1 cellular context compared by ENCODE assay signal in the genomic region with DNA sequence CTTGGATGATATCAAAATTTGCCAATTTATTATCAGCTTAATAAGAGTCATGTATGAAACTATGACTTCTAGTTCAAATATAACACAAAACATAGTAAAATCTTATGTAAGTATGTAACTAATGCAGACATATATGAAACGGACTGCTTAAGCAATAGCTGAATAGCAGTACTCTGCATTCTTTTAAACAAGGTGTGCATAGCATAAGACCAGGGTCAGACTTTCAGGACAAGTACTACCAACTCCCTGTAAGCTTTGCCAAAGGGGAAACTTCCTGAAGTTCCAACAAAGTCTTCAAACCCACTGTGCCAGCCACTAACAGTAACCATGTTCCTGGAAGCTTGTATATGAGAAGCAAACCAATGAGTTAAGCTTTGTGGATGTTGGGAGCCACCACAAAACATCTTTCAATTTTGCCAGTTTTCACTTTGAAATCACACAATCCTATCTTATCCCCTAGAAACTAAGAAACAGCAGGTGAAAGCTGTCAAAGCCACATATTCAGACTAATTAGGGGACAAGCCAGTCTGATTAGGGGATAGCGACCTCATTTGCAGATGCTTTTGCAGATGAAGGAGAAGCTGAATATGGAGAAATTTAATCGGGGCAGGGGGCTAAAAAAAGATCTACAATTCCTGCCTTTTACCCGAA.
TF ChIP-seq lines count a peak whose summit lies in the region.

No MANE protein-coding gene starts in this region.

TF ChIP-seq in HepG2, 621 proteins besides CTCF, POLR2A, EP300 and RAD21:
- TF ChIP-seq ZNF326 (CRISPR knock-in tag; IDR thresholded peaks at IDR 0.05; ENCODE audit: borderline replicate concordance) (no peak), SMAD3 (CRISPR knock-in tag; IDR thresholded peaks at IDR 0.05) (no peak), NCOA1 (CRISPR knock-in tag; IDR thresholded peaks at IDR 0.05) (no peak), HHEX (CRISPR knock-in tag; IDR thresholded peaks at IDR 0.05) (no peak), ARNT (IDR thresholded peaks at IDR 0.05) (no peak), PRPF4 (IDR thresholded peaks at IDR 0.05; ENCODE audit: low read depth, low read length, poor library complexity, severe bottlenecking) (no peak), SNAPC2 (CRISPR knock-in tag; IDR thresholded peaks at IDR 0.05) (no peak), HNRNPK (IDR thresholded peaks at IDR 0.05; ENCODE audit: low read depth, low read length, poor library complexity, severe bottlenecking) (no peak), FOXC1 (CRISPR knock-in tag; IDR thresholded peaks at IDR 0.05; ENCODE audit: borderline replicate concordance) (no peak), ZNF382 (CRISPR knock-in tag; IDR thresholded peaks at IDR 0.05; ENCODE audit: borderline replicate concordance) (no peak), ZNF574 (CRISPR knock-in tag; IDR thresholded peaks at IDR 0.05) (no peak), MYC (CRISPR knock-in tag; IDR thresholded peaks at IDR 0.05; ENCODE audit: borderline replicate concordance) (no peak), MTF2 (CRISPR knock-in tag; IDR thresholded peaks at IDR 0.05; ENCODE audit: borderline replicate concordance) (no peak), RBFOX2 (IDR thresholded peaks at IDR 0.05; ENCODE audit: low read depth, low read length) (no peak)
- TF ChIP-seq, protein P1, sequence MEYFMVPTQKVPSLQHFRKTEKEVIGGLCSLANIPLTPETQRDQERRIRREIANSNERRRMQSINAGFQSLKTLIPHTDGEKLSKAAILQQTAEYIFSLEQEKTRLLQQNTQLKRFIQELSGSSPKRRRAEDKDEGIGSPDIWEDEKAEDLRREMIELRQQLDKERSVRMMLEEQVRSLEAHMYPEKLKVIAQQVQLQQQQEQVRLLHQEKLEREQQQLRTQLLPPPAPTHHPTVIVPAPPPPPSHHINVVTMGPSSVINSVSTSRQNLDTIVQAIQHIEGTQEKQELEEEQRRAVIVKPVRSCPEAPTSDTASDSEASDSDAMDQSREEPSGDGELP (IDR thresholded peaks at IDR 0.05; ENCODE audit: borderline replicate concordance, low read depth), result no peak
- TF ChIP-seq, protein P2, sequence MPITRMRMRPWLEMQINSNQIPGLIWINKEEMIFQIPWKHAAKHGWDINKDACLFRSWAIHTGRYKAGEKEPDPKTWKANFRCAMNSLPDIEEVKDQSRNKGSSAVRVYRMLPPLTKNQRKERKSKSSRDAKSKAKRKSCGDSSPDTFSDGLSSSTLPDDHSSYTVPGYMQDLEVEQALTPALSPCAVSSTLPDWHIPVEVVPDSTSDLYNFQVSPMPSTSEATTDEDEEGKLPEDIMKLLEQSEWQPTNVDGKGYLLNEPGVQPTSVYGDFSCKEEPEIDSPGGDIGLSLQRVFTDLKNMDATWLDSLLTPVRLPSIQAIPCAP (CRISPR knock-in tag; IDR thresholded peaks at IDR 0.05; ENCODE audit: low read depth), result no peak
